In genomic region chrX:12975670-12975965, GRCh38 we compare ENCODE assay signal across 8 cellular contexts. TPM values are rescaled to one million over a fixed set of nuclear protein-coding genes. Genes with fewer than 3 reads are reported as not detected.
DNase-seq lines count a peak whose midpoint lies in the region; ATAC-seq and TF ChIP-seq lines count a peak whose summit lies in the region.

No MANE protein-coding gene starts in this region.

- H3K4me1 ChIP-seq in breast epithelium (no peaks in the 10 kb centered on the region), mesenchymal stem cell (ENCODE audit: control insufficient read depth, insufficient read depth, low read depth, low read length) (peaks cover 2% of the 10 kb centered on the region), vagina (no peaks in the 10 kb centered on the region)

- peaks cover 0 to 5% of the 10 kb centered on the region in 2 donors for H3K9me3 ChIP-seq in breast epithelium
- H3K9me3 ChIP-seq in mesenchymal stem cell (ENCODE audit: control insufficient read depth, low read length): no peaks in the 10 kb centered on the region
- H3K9me3 ChIP-seq in vagina: no peaks in the 10 kb centered on the region

- H2BK120ac ChIP-seq in mesenchymal stem cell (ENCODE audit: low read depth, low read length): no peak overlapping the region

- peak overlapping the region; percentile 100 for H3K9ac ChIP-seq in mesenchymal stem cell (ENCODE audit: low read length)

- intact Hi-C loops in breast epithelium (cut with DNase I; ENCODE audit: low total_unique reads) (loop anchor here (10.0 kb wide), 1 partner anchor 519 kb away; no protein-coding TSS in a partner anchor), vagina (cut with DNase I) (loop anchor here (1.0 to 10.0 kb wide), 2 partner anchors 119 to 512 kb away; no protein-coding TSS in a partner anchor)

- H3K79me1 ChIP-seq in mesenchymal stem cell (replicated peaks; ENCODE audit: low read length, poor library complexity, severe bottlenecking): peaks cover 5% of the 10 kb centered on the region

- H3K23ac ChIP-seq in mesenchymal stem cell (ENCODE audit: low read length in 2 of 2): no peak overlapping the region

- TF ChIP-seq CTCF in AG09309 (IDR thresholded peaks at IDR 0.05; ENCODE audit: control insufficient read depth, insufficient read depth, low read depth, low read length, missing control alignments) (no peak), HL-60 (IDR thresholded peaks at IDR 0.05; ENCODE audit: insufficient read depth, low read length) (no peak), breast epithelium (IDR thresholded peaks at IDR 0.05) (no peak), vagina (IDR thresholded peaks at IDR 0.05) (no peak)

- no peak overlapping the region for H2AK5ac ChIP-seq in mesenchymal stem cell (ENCODE audit: low read length, severe bottlenecking)

- H3K36me3 ChIP-seq in breast epithelium (no peaks in the 10 kb centered on the region), mesenchymal stem cell (ENCODE audit: control insufficient read depth in 1 of 2, insufficient read depth in 2 of 2, low read depth in 1 of 2, low read length in 2 of 2) (peaks cover 0 to 7% of the 10 kb centered on the region in 2 experiments), vagina (peaks cover 0 to 4% of the 10 kb centered on the region in 2 donors)

- peak overlapping the region; percentile 88 to 96 for H3K18ac ChIP-seq in mesenchymal stem cell (ENCODE audit: low read depth in 1 of 2, low read length in 2 of 2)

- no peak overlapping the region for H2BK12ac ChIP-seq in mesenchymal stem cell (ENCODE audit: low read length in 2 of 2)

- H2BK15ac ChIP-seq in mesenchymal stem cell (ENCODE audit: low read depth, poor library complexity, severe bottlenecking): no peak overlapping the region

- no peak overlapping the region for H3K4me2 ChIP-seq in mesenchymal stem cell (ENCODE audit: low read length, poor library complexity, severe bottlenecking)

- no peak overlapping the region for H2AFZ ChIP-seq in mesenchymal stem cell (ENCODE audit: low read depth, low read length)

- H3K4me3 ChIP-seq in AG09309 (ENCODE audit: control insufficient read depth, low read depth, low read length) (peak overlapping the region; percentile 80), HL-60 (replicated peaks; ENCODE audit: insufficient read depth, low read length) (peak overlapping the region; percentile 43), breast epithelium (peak overlapping the region; percentile 67 to 78 (median 72)), mesenchymal stem cell (ENCODE audit: insufficient read depth in 1 of 2, low read depth in 1 of 2, low read length in 2 of 2) (peak overlapping the region; percentile 80 to 82), vagina (peak overlapping the region; percentile 49 to 63)

- H3K27ac ChIP-seq in HL-60 (replicated peaks) (peak overlapping the region; percentile 99), breast epithelium (peak overlapping the region; percentile 92 to 96), mesenchymal stem cell (ENCODE audit: low read length, poor library complexity, severe bottlenecking) (peak overlapping the region; percentile 96), vagina (peak overlapping the region; percentile 92)

- peak overlapping the region in 1 of 2 experiments; percentile 99 for H3K14ac ChIP-seq in mesenchymal stem cell (ENCODE audit: low read length in 2 of 2)

- peak overlapping the region; percentile 75 for H4K91ac ChIP-seq in mesenchymal stem cell (ENCODE audit: low read length)

- peak overlapping the region; percentile 90 for H4K8ac ChIP-seq in mesenchymal stem cell (ENCODE audit: low read length)

- no peak for ATAC-seq in GM19455 (IDR thresholded peaks at IDR 0.05; ENCODE audit: unreplicated experiment)

- DNase-seq in AG09309 (ENCODE audit: low read depth) (no peak), HL-60 (ENCODE audit: low read depth in 1 of 2, low spot score in 1 of 2) (no peak), breast epithelium (ENCODE audit: low spot score in 2 of 2) (no peak), mesenchymal stem cell (no peak), vagina (ENCODE audit: extremely low spot score in 2 of 2) (no peak), NCI-H2029 (lab: John Stamatoyannopoulos, UW) (no peak), HuH-7.5 (ENCODE audit: low spot score) (no peak)

- H2BK5ac ChIP-seq in mesenchymal stem cell (ENCODE audit: low read depth, low read length, poor library complexity, severe bottlenecking): peak overlapping the region; percentile 66

- H3K27me3 ChIP-seq in HL-60 (ENCODE audit: insufficient read depth, poor library complexity, severe bottlenecking): no peaks in the 10 kb centered on the region
- peaks cover 6 to 38% of the 10 kb centered on the region in 2 donors for H3K27me3 ChIP-seq in breast epithelium
- no peaks in the 10 kb centered on the region for H3K27me3 ChIP-seq in mesenchymal stem cell (ENCODE audit: control insufficient read depth in 1 of 2, insufficient read depth in 1 of 2, low read length in 2 of 2)
- H3K27me3 ChIP-seq in vagina: no peaks in the 10 kb centered on the region

- TF ChIP-seq POLR2A in breast epithelium (IDR thresholded peaks at IDR 0.05): no peak
- no peak for TF ChIP-seq POLR2A in vagina (IDR thresholded peaks at IDR 0.05)

- WGBS in mesenchymal stem cell: 0% methylated on average over 25 of the region's 26 CpGs

- H3K4ac ChIP-seq in mesenchymal stem cell (ENCODE audit: low read depth in 1 of 2, low read length in 2 of 2): peak overlapping the region in 1 of 2 experiments; percentile 86

RNA-seq across cellular contexts. Expression of gene TMSB4X, which starts 0.7 kb away (rescaled TPM):
- 1,000 to 10,000 TPM; 1,496 to 5,389 (median 3,453) TPM for total RNA-seq in breast epithelium
- 9,006 TPM for polyA plus RNA-seq in mesenchymal stem cell (2013, experiment 1 of 2)
- 8,811 TPM for polyA plus RNA-seq in mesenchymal stem cell (2013, experiment 2 of 2)
- total RNA-seq in vagina: 3,119 TPM
